Comparison of ENCODE assay signal across 15 cellular contexts in the genomic region with DNA sequence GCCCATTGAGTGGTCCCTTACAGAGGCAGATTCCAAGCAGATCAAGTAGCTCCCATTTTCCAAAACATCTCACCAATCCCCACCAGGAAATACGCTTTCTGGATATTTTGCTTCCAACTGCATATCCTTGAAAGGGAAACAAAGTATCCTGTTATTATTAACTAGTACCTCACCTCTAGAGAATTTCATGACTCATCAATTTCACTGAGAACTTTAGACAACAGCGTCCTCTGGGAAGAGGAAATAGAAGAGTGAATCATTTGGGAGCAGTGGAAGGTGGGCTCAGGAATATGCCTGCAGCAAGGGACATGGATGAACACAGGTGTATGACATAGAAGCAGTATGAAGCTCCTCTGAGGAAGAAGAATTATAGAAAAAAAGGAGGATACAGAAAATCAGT.
DNase-seq lines count a peak whose midpoint lies in the region; ATAC-seq, FAIRE-seq and TF ChIP-seq lines count a peak whose summit lies in the region.
"Had no signal": no experiment of that assay in that cellular context is flagged by ENCODE, and none has a peak within 500 bp of the region (broad histone marks: within the 10 kb centered on the region; RNA-seq: fewer than 3 reads in every experiment).

No MANE protein-coding gene starts in this region.

- H3K4me3 ChIP-seq in astrocyte (ENCODE audit: insufficient read depth, low read depth, low read length) = no peak overlapping the region
- no peak overlapping the region for H3K4me3 ChIP-seq in fibroblast of villous mesenchyme (ENCODE audit: low read depth, low read length)
- H3K4me3 ChIP-seq in pancreas = no peak overlapping the region
- H3K4me3 ChIP-seq: suprapubic skin had no signal

- peaks cover 6% of the 10 kb centered on the region for H3K9me3 Mint-ChIP-seq in astrocyte (ENCODE audit: unreplicated experiment)
- H3K9me3 Mint-ChIP-seq in osteocyte (ENCODE audit: unreplicated experiment) = peaks cover 22% of the 10 kb centered on the region

- H3K27me3 Mint-ChIP-seq in astrocyte (ENCODE audit: low read depth, unreplicated experiment) = no peaks in the 10 kb centered on the region
- H3K27me3 Mint-ChIP-seq in osteocyte (ENCODE audit: unreplicated experiment) = peaks cover 7% of the 10 kb centered on the region
- H3K27me3 Mint-ChIP-seq: activated CD4-positive, alpha-beta T cell treated with anti-CD3 and anti-CD28 coated beads, Interleukin-2, amount 10 ng/mL, durations not matched to agents 24 days and 14 days had no signal

- H3K36me3 Mint-ChIP-seq in astrocyte (ENCODE audit: low read depth, unreplicated experiment) (no peaks in the 10 kb centered on the region), osteocyte (ENCODE audit: unreplicated experiment) (peaks cover 6% of the 10 kb centered on the region)

- peak overlapping the region; percentile 55 for H3K9ac ChIP-seq in astrocyte (ENCODE audit: low read length)

- intact Hi-C loops in pancreas (cut with DNase I) = no loop called here

- H3K4me3 Mint-ChIP-seq in astrocyte (ENCODE audit: unreplicated experiment) (peak overlapping the region; percentile 21), osteocyte (ENCODE audit: unreplicated experiment) (no peak overlapping the region)
- H3K4me3 Mint-ChIP-seq: activated CD4-positive, alpha-beta T cell treated with anti-CD3 and anti-CD28 coated beads, Interleukin-2, amount 10 ng/mL, durations not matched to agents 24 days and 14 days had no signal

- H3K27ac Mint-ChIP-seq in astrocyte (ENCODE audit: unreplicated experiment) = peak overlapping the region; percentile 94
- no peak overlapping the region for H3K27ac Mint-ChIP-seq in osteocyte (ENCODE audit: unreplicated experiment)
- H3K27ac Mint-ChIP-seq: activated CD4-positive, alpha-beta T cell treated with anti-CD3 and anti-CD28 coated beads, Interleukin-2, amount 10 ng/mL, durations not matched to agents 24 days and 14 days had no signal

- TF ChIP-seq CTCF in astrocyte (IDR thresholded peaks at IDR 0.05; ENCODE audit: insufficient read depth, low read depth, low read length) (peak; percentile 11), fibroblast of villous mesenchyme (IDR thresholded peaks at IDR 0.05; ENCODE audit: insufficient read depth, low read depth, low read length) (no peak), pancreas (IDR thresholded peaks at IDR 0.05) (no peak), osteocyte (IDR thresholded peaks at IDR 0.05) (no peak)

- peak overlapping the region; percentile 73 for H3K4me2 ChIP-seq in astrocyte (ENCODE audit: low read length)

- DNase-seq in HK-2 (ENCODE audit: unreplicated experiment) (peak; percentile 6), astrocyte (ENCODE audit: low read depth) (peak; percentile 74), fibroblast of villous mesenchyme (ENCODE audit: low read depth) (peak; percentile 30), smooth muscle cell of the brain vasculature (ENCODE audit: low read depth, low spot score) (peak; percentile 12), pancreas (no peak), osteocyte (ENCODE audit: extremely low spot score, unreplicated experiment) (no peak), SIG-M5 treated with dmso at 0.1 percent for 504 hours (lab: John Stamatoyannopoulos, UW; ENCODE audit: unreplicated experiment) (no peak)
- DNase-seq: activated CD4-positive, alpha-beta T cell treated with anti-CD3 and anti-CD28 coated beads, Interleukin-2, amount 10 ng/mL, durations not matched to agents 24 days and 14 days; caudate nucleus; erythroblast; NK-92 treated with Interleukin-12 subunit alpha and Interleukin-12 subunit beta, amount 100 ng/mL, for 24 hours; right cardiac atrium; T-helper 1 cell had no signal

- H3K27me3 ChIP-seq in astrocyte (ENCODE audit: insufficient read depth, low read length) (no peaks in the 10 kb centered on the region), pancreas (no peaks in the 10 kb centered on the region)
- H3K27me3 ChIP-seq: suprapubic skin had no signal

- FAIRE-seq in astrocyte (lab: Jason Lieb, UNC) = no peak
- FAIRE-seq in pancreas (lab: Jason Lieb, UNC) = no peak
- FAIRE-seq: D721Med had no signal

- peaks cover 14% of the 10 kb centered on the region for H3K4me1 Mint-ChIP-seq in astrocyte (ENCODE audit: low read depth, unreplicated experiment)
- peaks cover 12% of the 10 kb centered on the region for H3K4me1 Mint-ChIP-seq in osteocyte (ENCODE audit: unreplicated experiment)
- H3K4me1 Mint-ChIP-seq: activated CD4-positive, alpha-beta T cell treated with anti-CD3 and anti-CD28 coated beads, Interleukin-2, amount 10 ng/mL, durations not matched to agents 24 days and 14 days had no signal

- H3K4me1 ChIP-seq in astrocyte (ENCODE audit: insufficient read depth, low read length) (peaks cover 16% of the 10 kb centered on the region), pancreas (no peaks in the 10 kb centered on the region)
- H3K4me1 ChIP-seq: suprapubic skin had no signal

- H3K79me2 ChIP-seq in astrocyte (ENCODE audit: insufficient read depth, low read length) = no peaks in the 10 kb centered on the region

- WGBS in pancreas, 2 donors = 44 to 52% methylated on average over 2 of the region's 2 CpGs

- no peaks in the 10 kb centered on the region for H4K20me1 ChIP-seq in astrocyte (ENCODE audit: insufficient read depth, low read length)

- no peak for ATAC-seq in pancreas
- ATAC-seq: right cardiac atrium had no signal

- no peaks in the 10 kb centered on the region for H3K9me3 ChIP-seq in astrocyte (ENCODE audit: insufficient read depth, low read depth, low read length)
- H3K9me3 ChIP-seq in pancreas = peaks cover 0 to 7% (median 0%) of the 10 kb centered on the region in 4 donors

- no peaks in the 10 kb centered on the region for H3K36me3 ChIP-seq in astrocyte (ENCODE audit: insufficient read depth, low read length)
- H3K36me3 ChIP-seq in pancreas = no peaks in the 10 kb centered on the region
- H3K36me3 ChIP-seq: suprapubic skin had no signal

- H2AFZ ChIP-seq in astrocyte (ENCODE audit: low read depth, low read length) = no peak overlapping the region

- H3K27ac ChIP-seq in astrocyte (ENCODE audit: low read depth, low read length) (peak overlapping the region; percentile 68), pancreas (no peak overlapping the region)
- H3K27ac ChIP-seq: suprapubic skin had no signal

Comparison
In these comparisons a context has a peak if more than half of its experiments do, and no peak if none do; other contexts are left out.
1. DNase-seq: peak in HK-2 (single experiment), astrocyte (single experiment), fibroblast of villous mesenchyme (single experiment) and smooth muscle cell of the brain vasculature (single experiment); none in pancreas (0 of 6), osteocyte (single experiment) and SIG-M5 treated with dmso at 0.1 percent for 504 hours (single experiment).